ENCODE assay signal across 8 cellular contexts in the genomic region with DNA sequence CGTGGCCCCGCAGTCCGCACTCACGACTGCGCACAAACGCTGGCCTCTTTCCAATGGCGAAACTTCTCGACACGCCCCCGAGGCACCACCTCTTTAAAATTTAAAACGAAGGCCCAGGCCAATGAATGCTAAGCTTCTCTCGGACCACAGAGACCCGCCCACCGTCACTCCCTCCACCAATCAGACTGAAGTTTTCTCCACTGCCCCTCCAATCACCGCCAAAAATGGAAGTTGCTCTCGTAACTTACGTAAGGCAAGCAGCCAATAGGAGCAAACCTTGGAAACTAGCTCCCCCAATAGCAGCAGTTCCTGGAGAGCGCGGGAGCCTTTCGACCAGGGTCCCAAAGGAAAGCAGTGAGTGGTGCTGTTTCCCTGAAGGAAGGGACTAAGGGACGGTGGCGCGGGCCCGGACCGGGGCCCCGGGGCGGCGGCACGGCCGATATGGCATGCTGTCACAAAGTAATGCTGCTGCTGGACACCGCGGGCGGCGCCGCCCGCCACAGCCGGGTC. TPM values are rescaled to one million over a fixed set of nuclear protein-coding genes. Genes with fewer than 3 reads are reported as not detected.
DNase-seq lines count a peak whose midpoint lies in the region; ATAC-seq lines count a peak whose summit lies in the region.

A gene with protein sequence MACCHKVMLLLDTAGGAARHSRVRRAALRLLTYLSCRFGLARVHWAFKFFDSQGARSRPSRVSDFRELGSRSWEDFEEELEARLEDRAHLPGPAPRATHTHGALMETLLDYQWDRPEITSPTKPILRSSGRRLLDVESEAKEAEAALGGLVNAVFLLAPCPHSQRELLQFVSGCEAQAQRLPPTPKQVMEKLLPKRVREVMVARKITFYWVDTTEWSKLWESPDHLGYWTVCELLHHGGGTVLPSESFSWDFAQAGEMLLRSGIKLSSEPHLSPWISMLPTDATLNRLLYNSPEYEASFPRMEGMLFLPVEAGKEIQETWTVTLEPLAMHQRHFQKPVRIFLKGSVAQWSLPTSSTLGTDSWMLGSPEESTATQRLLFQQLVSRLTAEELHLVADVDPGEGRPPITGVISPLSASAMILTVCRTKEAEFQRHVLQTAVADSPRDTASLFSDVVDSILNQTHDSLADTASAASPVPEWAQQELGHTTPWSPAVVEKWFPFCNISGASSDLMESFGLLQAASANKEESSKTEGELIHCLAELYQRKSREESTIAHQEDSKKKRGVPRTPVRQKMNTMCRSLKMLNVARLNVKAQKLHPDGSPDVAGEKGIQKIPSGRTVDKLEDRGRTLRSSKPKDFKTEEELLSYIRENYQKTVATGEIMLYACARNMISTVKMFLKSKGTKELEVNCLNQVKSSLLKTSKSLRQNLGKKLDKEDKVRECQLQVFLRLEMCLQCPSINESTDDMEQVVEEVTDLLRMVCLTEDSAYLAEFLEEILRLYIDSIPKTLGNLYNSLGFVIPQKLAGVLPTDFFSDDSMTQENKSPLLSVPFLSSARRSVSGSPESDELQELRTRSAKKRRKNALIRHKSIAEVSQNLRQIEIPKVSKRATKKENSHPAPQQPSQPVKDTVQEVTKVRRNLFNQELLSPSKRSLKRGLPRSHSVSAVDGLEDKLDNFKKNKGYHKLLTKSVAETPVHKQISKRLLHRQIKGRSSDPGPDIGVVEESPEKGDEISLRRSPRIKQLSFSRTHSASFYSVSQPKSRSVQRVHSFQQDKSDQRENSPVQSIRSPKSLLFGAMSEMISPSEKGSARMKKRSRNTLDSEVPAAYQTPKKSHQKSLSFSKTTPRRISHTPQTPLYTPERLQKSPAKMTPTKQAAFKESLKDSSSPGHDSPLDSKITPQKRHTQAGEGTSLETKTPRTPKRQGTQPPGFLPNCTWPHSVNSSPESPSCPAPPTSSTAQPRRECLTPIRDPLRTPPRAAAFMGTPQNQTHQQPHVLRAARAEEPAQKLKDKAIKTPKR (N-terminal part only) (plus strand): TSS at position 324 of the 510 bp plus-strand sequence. CDS start 118 bp downstream, at position 442.

- peak within 1 kb of the TSS; percentile 94 for H2AFZ ChIP-seq in ACC112 (ENCODE audit: low read length, unreplicated experiment)

- H3K4me1 ChIP-seq in ACC112 (ENCODE audit: control insufficient read depth, insufficient read depth, low read length, unreplicated experiment) (peaks cover 17% of the 10 kb centered on the region), iPS-18a (ENCODE audit: control insufficient read depth, low read depth, low read length) (peaks cover 13% of the 10 kb centered on the region), skeletal muscle satellite cell (ENCODE audit: control insufficient read depth, insufficient read depth, low read length) (peaks cover 9% of the 10 kb centered on the region)

- ATAC-seq in GM18868 (IDR thresholded peaks at IDR 0.05; ENCODE audit: unreplicated experiment), result peak; percentile 95
- ATAC-seq in HG03103 (IDR thresholded peaks at IDR 0.05; ENCODE audit: low read depth, unreplicated experiment), result peak; percentile 94

- H3K9ac ChIP-seq in iPS-18a (ENCODE audit: low read length), result peak within 1 kb of the TSS; percentile 82
- H3K9ac ChIP-seq in skeletal muscle satellite cell (ENCODE audit: low read depth, low read length), result peak within 1 kb of the TSS; percentile 84

- H3K4me2 ChIP-seq in skeletal muscle satellite cell (ENCODE audit: low read length), result peak within 1 kb of the TSS; percentile 95

- H3K27me3 ChIP-seq in ACC112 (ENCODE audit: insufficient read depth, low read length) (peaks cover 8% of the 10 kb centered on the region; the same call in 1 of the 2 replicates), iPS-18a (ENCODE audit: control insufficient read depth, insufficient read depth, low read length) (no peaks in the 10 kb centered on the region), skeletal muscle satellite cell (ENCODE audit: control insufficient read depth, insufficient read depth, low read length) (peaks cover 7% of the 10 kb centered on the region)

- peak within 1 kb of the TSS; percentile 99 for H3K4me3 ChIP-seq in ACC112 (ENCODE audit: low read depth, low read length)
- H3K4me3 ChIP-seq in iPS-18a (ENCODE audit: low read length), result peak within 1 kb of the TSS; percentile 82
- H3K4me3 ChIP-seq in skeletal muscle satellite cell (ENCODE audit: low read length), result peak within 1 kb of the TSS; percentile 85

- H3K36me3 ChIP-seq in ACC112 (ENCODE audit: insufficient read depth, low read length) (0 out of 2 replicates have a peak, but pooled peaks cover 3% of the 10 kb centered on the region), iPS-18a (ENCODE audit: control insufficient read depth, low read depth, low read length) (peaks cover 14% of the 10 kb centered on the region), skeletal muscle satellite cell (ENCODE audit: insufficient read depth, low read length) (peaks cover under 1% of the 10 kb centered on the region)

- H3K9me3 ChIP-seq in iPS-18a (ENCODE audit: control insufficient read depth, low read depth, low read length) (no peaks in the 10 kb centered on the region), skeletal muscle satellite cell (replicated peaks; ENCODE audit: low read length) (no peaks in the 10 kb centered on the region)

- DNase-seq in NCI-H2171 (lab: John Stamatoyannopoulos, UW), result peak; percentile 98
- peak; percentile 94 for DNase-seq in UCSD-AML1 (lab: John Stamatoyannopoulos, UW; ENCODE audit: unreplicated experiment)
- peak; percentile 98 for DNase-seq in brain pericyte (ENCODE audit: low read depth, low spot score)

- peaks cover 47% of the 10 kb centered on the region for H3K79me2 ChIP-seq in ACC112 (ENCODE audit: control insufficient read depth, insufficient read depth, low read length, unreplicated experiment)

- peak within 1 kb of the TSS; percentile 51 for H3K27ac ChIP-seq in ACC112 (ENCODE audit: low read depth, low read length)
- no peak within 1 kb of the TSS for H3K27ac ChIP-seq in iPS-18a (ENCODE audit: low read length)

RNA-seq across cellular contexts. Expression of the gene that starts here (rescaled TPM):
- total RNA-seq in skeletal muscle satellite cell (2012; rRNA removed), result 4.3 and 5.9 TPM in 2 replicates
